8 cellular contexts compared by ENCODE assay signal in genomic region chr12:117189725-117190209, GRCh38. TPM values are rescaled to one million over a fixed set of nuclear protein-coding genes. Genes with fewer than 3 reads are reported as not detected.
DNase-seq lines count a peak whose midpoint lies in the region; ATAC-seq and TF ChIP-seq lines count a peak whose summit lies in the region.

No MANE protein-coding gene starts in this region.

- peak; percentile 39 for ATAC-seq in HG03175 (IDR thresholded peaks at IDR 0.05; ENCODE audit: unreplicated experiment)

- H3K4me3 ChIP-seq in BLaER1 (peak overlapping the region; percentile 87), SJSA1 (peak overlapping the region; percentile 86), hepatocyte (peak overlapping the region; percentile 73), retinal pigment epithelial cell (ENCODE audit: low read length) (peak overlapping the region; percentile 86)

- H3K4me2 ChIP-seq in BLaER1 (peak overlapping the region; percentile 92), hepatocyte (peak overlapping the region; percentile 89)

- H3K36me3 ChIP-seq in BLaER1: peaks cover 34% of the 10 kb centered on the region
- H3K36me3 ChIP-seq in SJSA1: peaks cover 14% of the 10 kb centered on the region
- H3K36me3 ChIP-seq in hepatocyte (replicated peaks; ENCODE audit: insufficient read depth, low read depth): no peaks in the 10 kb centered on the region

- H3K27ac ChIP-seq in BLaER1: peak overlapping the region; percentile 86
- H3K27ac ChIP-seq in SJSA1: no peak overlapping the region
- peak overlapping the region; percentile 58 for H3K27ac ChIP-seq in angular gyrus (ENCODE audit: low read depth, low read length)
- H3K27ac ChIP-seq in hepatocyte: peak overlapping the region; percentile 38

- under 1% methylated on average over 32 of the region's 52 CpGs for WGBS in hepatocyte (ENCODE audit: low lambda C conversion rate, missing lambda C conversion rate)

- DNase-seq in GM19238 (ENCODE audit: insufficient read length, low spot score) (peak; percentile 35), SJSA1 (ENCODE audit: low read depth in 1 of 2, low spot score in 2 of 2) (peak; percentile 30 to 53), hepatocyte (ENCODE audit: low spot score) (peak; percentile 52), retinal pigment epithelial cell (ENCODE audit: low read depth) (no peak), SKM-1 (lab: John Stamatoyannopoulos, UW; ENCODE audit: unreplicated experiment) (no peak)

- H3K79me2 ChIP-seq in hepatocyte: peaks cover 31% of the 10 kb centered on the region

- H4K20me1 ChIP-seq in BLaER1 (peaks cover 17% of the 10 kb centered on the region), hepatocyte (ENCODE audit: insufficient read depth, poor library complexity, severe bottlenecking) (peaks cover 3% of the 10 kb centered on the region)

- no peak for TF ChIP-seq CTCF in hepatocyte (IDR thresholded peaks at IDR 0.05; ENCODE audit: poor library complexity)
- no peak for TF ChIP-seq CTCF in retinal pigment epithelial cell (conservative IDR thresholded peaks at IDR 0.05; ENCODE audit: low read depth, low read length)

- peak overlapping the region; percentile 90 for H3K9ac ChIP-seq in BLaER1

- no peaks in the 10 kb centered on the region for H3K27me3 ChIP-seq in BLaER1
- no peaks in the 10 kb centered on the region for H3K27me3 ChIP-seq in SJSA1 (replicated peaks)
- H3K27me3 ChIP-seq in hepatocyte: peaks cover 6% of the 10 kb centered on the region

- H3K4me1 ChIP-seq in BLaER1: peaks cover 20% of the 10 kb centered on the region
- H3K4me1 ChIP-seq in SJSA1 (replicated peaks): peaks cover 6% of the 10 kb centered on the region
- H3K4me1 ChIP-seq in hepatocyte (ENCODE audit: insufficient read depth): peaks cover 4% of the 10 kb centered on the region

- H2AFZ ChIP-seq in hepatocyte: peak overlapping the region; percentile 78

- H3K9me2 ChIP-seq in hepatocyte (replicated peaks; ENCODE audit: insufficient read depth): no peaks in the 10 kb centered on the region

- peaks cover 12% of the 10 kb centered on the region for H3K9me3 ChIP-seq in BLaER1
- no peaks in the 10 kb centered on the region for H3K9me3 ChIP-seq in SJSA1 (replicated peaks)
- H3K9me3 ChIP-seq in hepatocyte (ENCODE audit: low read depth): no peaks in the 10 kb centered on the region

RNA-seq across cellular contexts. Expression of gene FBXO21, which starts 0.5 kb away (rescaled TPM):
- 25.3 and 37.1 TPM in 2 replicates for total RNA-seq in SJSA1 (2014; rRNA removed; shearing (Covaris generic))
- 32.6 and 68.0 TPM in 2 replicates for total RNA-seq in hepatocyte
- polyA plus RNA-seq in hepatocyte: 41.9 and 46.3 TPM in 2 replicates

Comparison
In these comparisons a context has a peak if more than half of its experiments do, and no peak if none do; other contexts are left out.
1. DNase-seq: peak in GM19238 (single experiment), SJSA1 (2 of 2) and hepatocyte (single experiment); none in retinal pigment epithelial cell (single experiment) and SKM-1 (single experiment).
2. Peak in every context shown above with its lines, with median percentiles within 50 percentile points of each other: H3K4me3 ChIP-seq.